In the genomic region with DNA sequence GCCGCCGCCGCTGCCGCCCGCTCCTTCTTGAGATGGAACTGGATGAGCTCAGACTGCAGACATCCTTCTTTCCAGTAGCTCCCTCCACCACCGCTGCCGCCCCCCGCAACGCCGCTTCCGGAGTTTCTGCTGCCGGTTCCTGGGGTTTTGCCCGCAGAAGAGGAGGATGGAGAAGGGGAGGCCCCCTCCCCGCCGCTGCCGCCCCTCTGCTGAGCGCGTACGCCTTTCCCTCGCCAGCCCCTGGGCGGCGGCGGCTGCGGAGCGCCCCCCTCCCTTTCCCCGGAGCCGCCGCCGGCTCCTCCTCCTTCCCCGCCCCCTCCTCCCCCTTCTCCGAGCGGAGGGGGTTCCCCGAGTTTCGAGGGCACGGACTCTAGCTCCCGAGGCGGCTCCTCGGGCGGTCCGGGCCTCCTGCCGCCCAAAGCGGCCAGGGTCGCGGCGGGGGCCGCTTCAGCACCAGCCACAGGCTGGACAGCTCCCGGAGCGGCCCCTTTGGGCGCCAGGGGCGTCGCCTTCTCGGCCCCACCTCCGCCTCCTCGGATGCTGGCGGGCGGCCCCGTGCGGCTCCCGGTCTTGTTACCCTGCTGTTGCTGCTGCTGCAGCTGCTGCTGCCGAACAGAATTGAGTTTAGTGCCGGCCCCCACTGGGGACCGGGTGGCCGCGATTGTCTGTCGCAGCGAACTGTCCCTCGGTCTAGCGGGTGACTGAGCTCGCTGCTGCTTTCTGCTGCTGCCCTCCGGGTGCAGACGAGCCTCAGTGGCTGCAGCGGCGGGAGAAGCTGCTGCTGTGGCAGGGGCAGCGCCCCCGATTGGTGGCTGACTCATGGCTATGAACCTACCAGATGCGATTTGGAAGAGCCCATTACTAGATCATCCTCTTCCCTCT, we compare ENCODE assay signal across 8 cellular contexts. TPM values are rescaled to one million over a fixed set of nuclear protein-coding genes. Genes with fewer than 3 reads are reported as not detected.
A peak's percentile ranks its signal among the peaks of the same experiment; 100 is the strongest.
DNase-seq lines count a peak whose midpoint lies in the region; ATAC-seq and TF ChIP-seq lines count a peak whose summit lies in the region.

No MANE protein-coding gene starts in this region.

- WGBS in upper lobe of left lung, 2 donors, result 1 to 2% methylated on average over 25 to 46 of the region's 76 CpGs

- H3K4me1 ChIP-seq in parathyroid adenoma (no peaks in the 10 kb centered on the region), upper lobe of left lung (peaks cover 21 to 44% (median 32%) of the 10 kb centered on the region in 4 donors)

- H3K36me3 ChIP-seq in parathyroid adenoma (ENCODE audit: control insufficient read depth, insufficient read depth, low read length) (no peaks in the 10 kb centered on the region), upper lobe of left lung (no peaks in the 10 kb centered on the region)

- peak overlapping the region; percentile 98 for H2AFZ ChIP-seq in parathyroid adenoma

- H3K9me3 ChIP-seq in parathyroid adenoma (ENCODE audit: control insufficient read depth, low read length) (no peaks in the 10 kb centered on the region), upper lobe of left lung (no peaks in the 10 kb centered on the region)

- TF ChIP-seq RAD21 in Ishikawa (IDR thresholded peaks at IDR 0.05; ENCODE audit: low read depth), result no peak

- TF ChIP-seq CTCF in parathyroid adenoma (IDR thresholded peaks at IDR 0.05) (no peak), upper lobe of left lung (IDR thresholded peaks at IDR 0.05) (no peak)

- H3K27ac ChIP-seq in parathyroid adenoma, result peak overlapping the region; percentile 18
- H3K27ac ChIP-seq in upper lobe of left lung, result peak overlapping the region in 3 of 4 donors; percentile 14 to 36 (median 31)

- H3K4me3 ChIP-seq in parathyroid adenoma (ENCODE audit: low read depth, low read length) (peak overlapping the region; percentile 45), upper lobe of left lung (peak overlapping the region; percentile 61 to 72 (median 63))

- TF ChIP-seq EP300 in Ishikawa (IDR thresholded peaks at IDR 0.05; ENCODE audit: borderline replicate concordance) (no peak), upper lobe of left lung (IDR thresholded peaks at IDR 0.05) (no peak)

- DNase-seq in DMS79 (lab: John Stamatoyannopoulos, UW) (peak; percentile 23), SHP77 treated with DMSO at 0.1 percent for 48 hours (lab: John Stamatoyannopoulos, UW) (peak; percentile 79), Right ventricle myocardium inferior (ENCODE audit: missing footprints) (peak; percentile 81), upper lobe of left lung (peak; percentile 38 to 94)
- peak; percentile 74 for DNase-seq in activated naive CD4-positive, alpha-beta T cell treated with anti-CD3 and anti-CD28 coated beads, Interleukin-2, amount 50 U/mL, for 16 hours

- intact Hi-C loops in Right ventricle myocardium inferior (cut with DNase I), result no loop called here

- no peaks in the 10 kb centered on the region for H3K79me2 ChIP-seq in parathyroid adenoma

- ATAC-seq in GM21717 (IDR thresholded peaks at IDR 0.05; ENCODE audit: unreplicated experiment) (peak; percentile 74), Right ventricle myocardium inferior (peak; percentile 86), upper lobe of left lung (ENCODE audit: low FRiP score in 2 of 2) (peak; percentile 83 to 85)

- H3K27me3 ChIP-seq in parathyroid adenoma (ENCODE audit: control insufficient read depth, insufficient read depth, low read length) (peaks cover 10% of the 10 kb centered on the region), upper lobe of left lung (peaks cover 0 to 32% (median 15%) of the 10 kb centered on the region in 4 donors)

- no peak overlapping the region for H3K9ac ChIP-seq in parathyroid adenoma

- TF ChIP-seq POLR2A in upper lobe of left lung (IDR thresholded peaks at IDR 0.05), result no peak

- peak overlapping the region; percentile 73 for H3K4me2 ChIP-seq in parathyroid adenoma (ENCODE audit: low read length)

TF ChIP-seq in Ishikawa, 13 proteins besides CTCF, POLR2A, EP300 and RAD21:
- TF ChIP-seq, protein P1, sequence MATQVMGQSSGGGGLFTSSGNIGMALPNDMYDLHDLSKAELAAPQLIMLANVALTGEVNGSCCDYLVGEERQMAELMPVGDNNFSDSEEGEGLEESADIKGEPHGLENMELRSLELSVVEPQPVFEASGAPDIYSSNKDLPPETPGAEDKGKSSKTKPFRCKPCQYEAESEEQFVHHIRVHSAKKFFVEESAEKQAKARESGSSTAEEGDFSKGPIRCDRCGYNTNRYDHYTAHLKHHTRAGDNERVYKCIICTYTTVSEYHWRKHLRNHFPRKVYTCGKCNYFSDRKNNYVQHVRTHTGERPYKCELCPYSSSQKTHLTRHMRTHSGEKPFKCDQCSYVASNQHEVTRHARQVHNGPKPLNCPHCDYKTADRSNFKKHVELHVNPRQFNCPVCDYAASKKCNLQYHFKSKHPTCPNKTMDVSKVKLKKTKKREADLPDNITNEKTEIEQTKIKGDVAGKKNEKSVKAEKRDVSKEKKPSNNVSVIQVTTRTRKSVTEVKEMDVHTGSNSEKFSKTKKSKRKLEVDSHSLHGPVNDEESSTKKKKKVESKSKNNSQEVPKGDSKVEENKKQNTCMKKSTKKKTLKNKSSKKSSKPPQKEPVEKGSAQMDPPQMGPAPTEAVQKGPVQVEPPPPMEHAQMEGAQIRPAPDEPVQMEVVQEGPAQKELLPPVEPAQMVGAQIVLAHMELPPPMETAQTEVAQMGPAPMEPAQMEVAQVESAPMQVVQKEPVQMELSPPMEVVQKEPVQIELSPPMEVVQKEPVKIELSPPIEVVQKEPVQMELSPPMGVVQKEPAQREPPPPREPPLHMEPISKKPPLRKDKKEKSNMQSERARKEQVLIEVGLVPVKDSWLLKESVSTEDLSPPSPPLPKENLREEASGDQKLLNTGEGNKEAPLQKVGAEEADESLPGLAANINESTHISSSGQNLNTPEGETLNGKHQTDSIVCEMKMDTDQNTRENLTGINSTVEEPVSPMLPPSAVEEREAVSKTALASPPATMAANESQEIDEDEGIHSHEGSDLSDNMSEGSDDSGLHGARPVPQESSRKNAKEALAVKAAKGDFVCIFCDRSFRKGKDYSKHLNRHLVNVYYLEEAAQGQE (IDR thresholded peaks at IDR 0.05; ENCODE audit: low read depth), result peak; percentile 97
- peak; percentile 93 for TF ChIP-seq ZBTB7A (IDR thresholded peaks at IDR 0.05; ENCODE audit: low read depth)
- no peak for TF ChIP-seq EGR1 (IDR thresholded peaks at IDR 0.05)

RNA-seq across cellular contexts. Expression of a gene that starts 56.8 kb away (rescaled TPM):
- total RNA-seq in Right ventricle myocardium inferior (3.2 TPM), upper lobe of left lung (10 to 100 TPM in 5 of 6 donors, 1 to 10 TPM in 1; 6.4 to 80.5 (median 32.2) TPM)

Comparison
In these comparisons a context has a peak if more than half of its experiments do, and no peak if none do; other contexts are left out.
1. Peak in every context shown above with its lines: DNase-seq, ATAC-seq, H3K4me3 ChIP-seq and H3K27ac ChIP-seq.
2. DNase-seq: peak in every context shown above with its lines; median percentile 81 in Right ventricle myocardium inferior; 79 in SHP77 treated with DMSO at 0.1 percent for 48 hours; 74 in activated naive CD4-positive, alpha-beta T cell treated with anti-CD3 and anti-CD28 coated beads, Interleukin-2, amount 50 U/mL, for 16 hours; 66 in upper lobe of left lung; 23 in DMS79.